9 cellular contexts compared by ENCODE assay signal in genomic region chr9:97895695-97896332, GRCh38. TPM values are rescaled to one million over a fixed set of nuclear protein-coding genes. Genes with fewer than 3 reads are reported as not detected.
DNase-seq lines count a peak whose midpoint lies in the region; ATAC-seq and TF ChIP-seq lines count a peak whose summit lies in the region.
"Had no signal": no experiment of that assay in that cellular context is flagged by ENCODE, and none has a peak within 500 bp of the region (broad histone marks: within the 10 kb centered on the region; RNA-seq: fewer than 3 reads in every experiment).

No MANE protein-coding gene starts in this region.

- H3K27me3 ChIP-seq in A673 (replicated peaks; ENCODE audit: insufficient read depth, low read depth, low read length, poor library complexity): no peaks in the 10 kb centered on the region
- no peaks in the 10 kb centered on the region for H3K27me3 ChIP-seq in esophagus muscularis mucosa
- H3K27me3 ChIP-seq in effector memory CD4-positive, alpha-beta T cell (replicated peaks; ENCODE audit: control insufficient read depth, insufficient read depth, low read length, poor library complexity, severe bottlenecking): no peaks in the 10 kb centered on the region

- TF ChIP-seq CTCF in A673 (conservative IDR thresholded peaks at IDR 0.05; ENCODE audit: low read depth, low read length): peak; percentile 34; the same call in 1 of the 2 replicates
- no peak for TF ChIP-seq CTCF in esophagus muscularis mucosa (IDR thresholded peaks at IDR 0.05)
- TF ChIP-seq CTCF in GM20000 (IDR thresholded peaks at IDR 0.05; ENCODE audit: extremely low read depth, missing control alignments): no peak

- BruUV-seq in A673 (replicated peaks; lab: Mats Ljungman, UMichigan): no TSS peak

- H3K4me3 ChIP-seq in A673 (ENCODE audit: low read depth, low read length, poor library complexity, severe bottlenecking): no peak overlapping the region
- no peak overlapping the region for H3K4me3 ChIP-seq in esophagus muscularis mucosa
- H3K4me3 ChIP-seq in effector memory CD4-positive, alpha-beta T cell (ENCODE audit: insufficient read depth, low read depth, low read length, poor library complexity, severe bottlenecking): no peak overlapping the region

- 76% methylated on average over 6 of the region's 6 CpGs for WGBS in esophagus muscularis mucosa

- H3K9me3 ChIP-seq in A673 (ENCODE audit: low read depth, low read length, poor library complexity, severe bottlenecking) (no peaks in the 10 kb centered on the region), esophagus muscularis mucosa (peaks cover 0 to 4% (median 0%) of the 10 kb centered on the region in 4 donors)
- no peaks in the 10 kb centered on the region for H3K9me3 ChIP-seq in effector memory CD4-positive, alpha-beta T cell (ENCODE audit: control insufficient read depth, low read length)

- H3K27ac ChIP-seq in A673 (ENCODE audit: low read depth, low read length, poor library complexity, severe bottlenecking) (no peak overlapping the region), esophagus muscularis mucosa (replicated peaks in 1 of 4) (no peak overlapping the region)
- no peak overlapping the region for H3K27ac ChIP-seq in effector memory CD4-positive, alpha-beta T cell (ENCODE audit: insufficient read depth, low read length, poor library complexity, severe bottlenecking)

- DNase-seq in A673 (ENCODE audit: low spot score): peak; percentile 28
- peak; percentile 16 for DNase-seq in GM03348 (ENCODE audit: low spot score)
- peak; percentile 9 to 73 for DNase-seq in NCI-H446 (lab: John Stamatoyannopoulos, UW)
- peak; percentile 34 for DNase-seq in esophagus muscularis mucosa (ENCODE audit: extremely low spot score)
- DNase-seq in GM20000 (ENCODE audit: low spot score): no peak
- no peak for DNase-seq in effector memory CD4-positive, alpha-beta T cell
- DNase-seq: NCI-H2081 treated with DMSO at 0.1 percent for 48 hours had no signal

- intact Hi-C loops in A673 (cut with micrococcal nuclease; ENCODE audit: unreplicated experiment): no loop called here
- intact Hi-C loops in esophagus muscularis mucosa (cut with DNase I): no loop called here

- TF ChIP-seq EP300 in esophagus muscularis mucosa (IDR thresholded peaks at IDR 0.05): no peak

- no peak for TF ChIP-seq POLR2A in esophagus muscularis mucosa (IDR thresholded peaks at IDR 0.05; ENCODE audit: low read depth)

- H3K36me3 ChIP-seq in A673 (ENCODE audit: insufficient read depth, low read length, poor library complexity, severe bottlenecking) (no peaks in the 10 kb centered on the region), esophagus muscularis mucosa (peaks cover 0 to 38% (median 9%) of the 10 kb centered on the region in 4 donors)
- peaks cover 8% of the 10 kb centered on the region for H3K36me3 ChIP-seq in effector memory CD4-positive, alpha-beta T cell (ENCODE audit: control insufficient read depth, insufficient read depth, low read length)

- ATAC-seq in HG03280 (IDR thresholded peaks at IDR 0.05; ENCODE audit: unreplicated experiment) (no peak), GM18858 (IDR thresholded peaks at IDR 0.05; ENCODE audit: unreplicated experiment) (no peak)

- POLR2A ChIA-PET in A673 (lab: Charles Lee; ENCODE audit: low non-redundant PET): no interaction called here

- CTCF ChIA-PET in A673 (lab: Charles Lee): interaction anchor here (0.6 kb wide), 1 partner anchor 13 kb away, joined by 3 read pairs; no protein-coding TSS in a partner anchor

- H3K4me1 ChIP-seq in A673 (ENCODE audit: insufficient read depth, low read length, poor library complexity, severe bottlenecking): no peaks in the 10 kb centered on the region
- peaks cover 0 to 1% (median 0%) of the 10 kb centered on the region in 4 donors for H3K4me1 ChIP-seq in esophagus muscularis mucosa
- H3K4me1 ChIP-seq in effector memory CD4-positive, alpha-beta T cell (ENCODE audit: control insufficient read depth, insufficient read depth, low read length, poor library complexity, severe bottlenecking): peaks cover 3% of the 10 kb centered on the region

RNA-seq across cellular contexts. Expression of gene TRMO, which starts 26.5 kb away (rescaled TPM):
- total RNA-seq in A673 (2021) (8.9 and 10.3 TPM in 2 replicates), esophagus muscularis mucosa (10 to 100 TPM; 16.6 to 22.7 (median 18.8) TPM)

RNA-seq across cellular contexts. Expression of gene HEMGN, which starts 42.2 kb away (rescaled TPM):
- total RNA-seq in A673 (2021) (not detected in 2 replicates), esophagus muscularis mucosa (1 to 10 TPM in 1 of 4 donors, not detected in 3; 1.2 TPM)

RNA-seq across cellular contexts. Expression of gene FOXE1, which starts 42.8 kb away (rescaled TPM):
- not detected in 2 replicates for total RNA-seq in A673 (2021)
- not detected for total RNA-seq in esophagus muscularis mucosa

Comparison
In these comparisons a context has a peak if more than half of its experiments do, and no peak if none do; other contexts are left out.
1. DNase-seq: peak in A673 (single experiment), GM03348 (single experiment), NCI-H446 (2 of 2) and esophagus muscularis mucosa (single experiment); none in GM20000 (single experiment) and effector memory CD4-positive, alpha-beta T cell (0 of 3).